10 cellular contexts compared by ENCODE assay signal in the genomic region with DNA sequence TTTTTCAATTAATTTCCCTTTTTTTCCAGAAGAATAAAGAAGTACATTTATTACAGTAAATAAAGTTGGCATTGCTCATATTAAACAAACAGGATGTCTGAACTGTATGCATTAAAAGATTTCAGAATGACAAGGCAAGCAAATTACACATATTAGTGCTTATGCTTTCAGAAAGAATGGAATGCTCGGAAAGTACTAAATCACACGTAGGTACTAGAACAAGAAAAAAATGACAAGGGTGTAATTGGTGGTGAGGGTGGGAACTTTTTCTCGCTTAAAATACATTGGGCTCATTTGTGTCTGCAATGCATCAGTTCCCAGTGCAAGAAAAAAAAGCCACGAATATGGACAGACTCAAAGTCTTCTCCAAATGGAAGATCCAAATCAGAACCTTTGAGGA. TPM values are rescaled to one million over a fixed set of nuclear protein-coding genes. Genes with fewer than 3 reads are reported as not detected.
DNase-seq lines count a peak whose midpoint lies in the region; TF ChIP-seq lines count a peak whose summit lies in the region.
"Had no signal": no experiment of that assay in that cellular context is flagged by ENCODE, and none has a peak within 500 bp of the region (broad histone marks: within the 10 kb centered on the region; RNA-seq: fewer than 3 reads in every experiment).

No MANE protein-coding gene starts in this region.

- no peaks in the 10 kb centered on the region for H3K27me3 Mint-ChIP-seq in MCF 10A (ENCODE audit: insufficient read depth, unreplicated experiment)

- intact Hi-C loops in MCF 10A (cut with micrococcal nuclease), result no loop called here
- intact Hi-C loops in breast epithelium (cut with DNase I; ENCODE audit: low total_unique reads), result no loop called here
- intact Hi-C loops in dorsolateral prefrontal cortex (cut with DNase I), result no loop called here

- DNase-seq in MCF 10A (ENCODE audit: unreplicated experiment), result no peak
- no peak for DNase-seq in breast epithelium (ENCODE audit: low spot score in 2 of 2)
- DNase-seq in HL-60 (ENCODE audit: low read depth in 1 of 2, low spot score in 1 of 2), result no peak
- peak; percentile 36 for DNase-seq in epithelial cell of esophagus (ENCODE audit: low read depth)
- no peak for DNase-seq in NCI-H1092 treated with DMSO at 0.1 percent for 48 hours (lab: John Stamatoyannopoulos, UW)
- DNase-seq in MG63, result no peak
- DNase-seq in dorsolateral prefrontal cortex, result no peak
- DNase-seq in T1000 (lab: John Stamatoyannopoulos, UW), result no peak
- DNase-seq: NCI-H1694 treated with DMSO at 0.1 percent for 48 hours had no signal

- no peaks in the 10 kb centered on the region for H3K9me3 ChIP-seq in breast epithelium
- H3K9me3 ChIP-seq in MG63, result no peaks in the 10 kb centered on the region

- POLR2A ChIA-PET in MCF 10A (lab: Yijun Ruan, JAX), result interaction anchor here (0.6 to 4.4 kb wide), 10 partner anchors 14 to 186 kb away, joined by 3 to 26 read pairs (median 4); a partner anchor contains a TSS

- H3K4me3 ChIP-seq in breast epithelium, result no peak overlapping the region
- no peak overlapping the region for H3K4me3 ChIP-seq in HL-60 (replicated peaks; ENCODE audit: insufficient read depth, low read length)
- no peak overlapping the region for H3K4me3 ChIP-seq in epithelial cell of esophagus (ENCODE audit: low read length)
- no peak overlapping the region for H3K4me3 ChIP-seq in MG63
- H3K4me3 ChIP-seq in dorsolateral prefrontal cortex, result no peak overlapping the region
- H3K4me3 ChIP-seq: cardiac muscle cell had no signal

- no peaks in the 10 kb centered on the region for H3K4me1 ChIP-seq in breast epithelium

- H3K27me3 ChIP-seq in breast epithelium (no peaks in the 10 kb centered on the region), HL-60 (ENCODE audit: insufficient read depth, poor library complexity, severe bottlenecking) (no peaks in the 10 kb centered on the region), MG63 (no peaks in the 10 kb centered on the region), dorsolateral prefrontal cortex (peaks cover 0 to 4% (median 0%) of the 10 kb centered on the region in 45 donors)
- H3K27me3 ChIP-seq: cardiac muscle cell had no signal

- no peaks in the 10 kb centered on the region for H3K9me3 Mint-ChIP-seq in MCF 10A (ENCODE audit: unreplicated experiment)

- peak overlapping the region; percentile 85 for H3K27ac Mint-ChIP-seq in MCF 10A (ENCODE audit: low read depth, unreplicated experiment)

- no TSS peak for BruUV-seq in MCF 10A (replicated peaks; lab: Mats Ljungman, UMichigan)

- TF ChIP-seq CTCF in MCF 10A (IDR thresholded peaks at IDR 0.05; ENCODE audit: unreplicated experiment) (no peak), breast epithelium (IDR thresholded peaks at IDR 0.05) (no peak), HL-60 (IDR thresholded peaks at IDR 0.05; ENCODE audit: insufficient read depth, low read length) (no peak), epithelial cell of esophagus (IDR thresholded peaks at IDR 0.05; ENCODE audit: insufficient read depth, low read depth, low read length, missing control alignments) (no peak), dorsolateral prefrontal cortex (IDR thresholded peaks at IDR 0.05 in 54 of 56, conservative IDR thresholded peaks at IDR 0.05 in 2 of 56; ENCODE audit: low read depth in 1 of 56, partially characterized antibody in 56 of 56) (no peak)

- no peak for TF ChIP-seq POLR2A in breast epithelium (IDR thresholded peaks at IDR 0.05)

- no peaks in the 10 kb centered on the region for H3K36me3 ChIP-seq in breast epithelium
- H3K36me3 ChIP-seq in MG63, result no peaks in the 10 kb centered on the region
- H3K36me3 ChIP-seq: cardiac muscle cell had no signal

- no peak overlapping the region for H3K27ac ChIP-seq in breast epithelium
- H3K27ac ChIP-seq in HL-60 (replicated peaks), result peak overlapping the region; percentile 63
- H3K27ac ChIP-seq in dorsolateral prefrontal cortex, result no peak overlapping the region
- H3K27ac ChIP-seq: cardiac muscle cell had no signal

- no peaks in the 10 kb centered on the region for H3K36me3 Mint-ChIP-seq in MCF 10A (ENCODE audit: insufficient read depth, unreplicated experiment)

- peak overlapping the region; percentile 31 for H3K4me3 Mint-ChIP-seq in MCF 10A (ENCODE audit: unreplicated experiment)

- H3K4me1 Mint-ChIP-seq in MCF 10A (ENCODE audit: insufficient read depth, unreplicated experiment), result peaks cover 29% of the 10 kb centered on the region

- CTCF ChIA-PET in MCF 10A (lab: Yijun Ruan, JAX), result interaction anchor here (0.6 to 0.7 kb wide), 2 partner anchors 31 to 93 kb away, joined by 3 to 5 read pairs; no protein-coding TSS in a partner anchor

RNA-seq across cellular contexts. Expression of a gene that starts 33.3 kb away (rescaled TPM):
- total RNA-seq in MCF 10A (2022) (193 and 202 TPM in 2 replicates), breast epithelium (100 to 1,000 TPM in 1 of 3 donors, 10 to 100 TPM in 2; 64.8 to 104 (median 92.3) TPM), dorsolateral prefrontal cortex (100 to 1,000 TPM in 11 of 120 experiments, 10 to 100 TPM in 109; 54.8 to 115 (median 81.7) TPM)
- total RNA-seq in MG63 (2014; rRNA removed; shearing (Covaris generic); ENCODE audit: low replicate concordance), result 58.5 and 77.4 TPM in 2 replicates
